In genomic region chr1:204337583-204337982, GRCh38 we compare ENCODE assay signal across 18 cellular contexts. TPM values are rescaled to one million over a fixed set of nuclear protein-coding genes. Genes with fewer than 3 reads are reported as not detected.
DNase-seq lines count a peak whose midpoint lies in the region; ATAC-seq and TF ChIP-seq lines count a peak whose summit lies in the region.
"Had no signal": no experiment of that assay in that cellular context is flagged by ENCODE, and none has a peak within 500 bp of the region (broad histone marks: within the 10 kb centered on the region; RNA-seq: fewer than 3 reads in every experiment).

No MANE protein-coding gene starts in this region.

- no peak overlapping the region for H3K4ac ChIP-seq in IMR-90 (ENCODE audit: low read depth, low read length)

- peak overlapping the region; percentile 56; the same call in 1 of the 2 replicates for H2AK5ac ChIP-seq in IMR-90 (ENCODE audit: low read depth, low read length)

- no peak overlapping the region for H2AK9ac ChIP-seq in IMR-90 (replicated peaks; ENCODE audit: low read depth, low read length, poor library complexity)

- peaks cover 27% of the 10 kb centered on the region for H3F3A ChIP-seq in GM23248 (ENCODE audit: insufficient read depth)

- no peak overlapping the region for H3K56ac ChIP-seq in IMR-90 (ENCODE audit: extremely low read depth, insufficient read depth, low read length)

- H3K9me2 ChIP-seq in GM23248 (ENCODE audit: insufficient read depth), result no peaks in the 10 kb centered on the region

- H2AFZ ChIP-seq in GM23248 (peak overlapping the region; percentile 88), IMR-90 (replicated peaks; ENCODE audit: low read length, poor library complexity) (no peak overlapping the region)

- H2BK20ac ChIP-seq in IMR-90 (ENCODE audit: low read depth, low read length), result no peak overlapping the region

- peak overlapping the region; percentile 80 for H3K4me2 ChIP-seq in GM23248 (ENCODE audit: unreplicated experiment)
- no peak overlapping the region for H3K4me2 ChIP-seq in IMR-90 (ENCODE audit: low read depth, low read length)

- H3K27ac ChIP-seq in GM23248 (peak overlapping the region; percentile 83), IMR-90 (ENCODE audit: insufficient read depth, low read length) (no peak overlapping the region), mucosa of rectum (ENCODE audit: low read depth in 2 of 2, low read length in 2 of 2) (peak overlapping the region; percentile 83 to 85)
- H3K27ac ChIP-seq: C4-2B had no signal

- no peak overlapping the region for H3K23ac ChIP-seq in IMR-90 (ENCODE audit: low read depth, low read length)

- H3K9ac ChIP-seq in GM23248, result peak overlapping the region; percentile 78
- H3K9ac ChIP-seq in IMR-90 (ENCODE audit: low read depth, low read length), result no peak overlapping the region
- no peak overlapping the region for H3K9ac ChIP-seq in mucosa of rectum (ENCODE audit: low read depth in 1 of 2, low read length in 2 of 2)

- H2BK15ac ChIP-seq in IMR-90 (ENCODE audit: low read depth, low read length), result no peak overlapping the region

- no peak overlapping the region for H4K8ac ChIP-seq in IMR-90 (ENCODE audit: low read depth in 2 of 2, low read length in 2 of 2)

- H2BK5ac ChIP-seq in IMR-90 (ENCODE audit: low read depth, low read length, poor library complexity, severe bottlenecking), result no peak overlapping the region

- H3K18ac ChIP-seq in IMR-90 (ENCODE audit: low read depth, low read length), result no peak overlapping the region

- H3K4me3 ChIP-seq in GM23248 (peak overlapping the region; percentile 69), IMR-90 (ENCODE audit: insufficient read depth, low read depth, low read length) (no peak overlapping the region), fibroblast of the aortic adventitia (ENCODE audit: low read depth, low read length) (no peak overlapping the region), mucosa of rectum (ENCODE audit: low read length in 2 of 2) (no peak overlapping the region)

- no peaks in the 10 kb centered on the region for H3K36me3 ChIP-seq in GM23248 (ENCODE audit: low read depth)
- no peaks in the 10 kb centered on the region for H3K36me3 ChIP-seq in IMR-90 (ENCODE audit: control insufficient read depth, insufficient read depth, low read length)
- H3K36me3 ChIP-seq in mucosa of rectum (ENCODE audit: control insufficient read depth in 2 of 2, insufficient read depth in 2 of 2, low read length in 2 of 2), result no peaks in the 10 kb centered on the region

- H3K79me2 ChIP-seq in GM23248 (ENCODE audit: insufficient read depth), result peaks cover 16% of the 10 kb centered on the region; the same call in 1 of the 2 replicates

- H3K79me1 ChIP-seq in IMR-90 (ENCODE audit: low read depth in 1 of 2, low read length in 2 of 2), result no peaks in the 10 kb centered on the region

- no peaks in the 10 kb centered on the region for H3K27me3 ChIP-seq in GM23248 (replicated peaks; ENCODE audit: insufficient read depth)
- H3K27me3 ChIP-seq in IMR-90 (ENCODE audit: control insufficient read depth, insufficient read depth, low read length), result no peaks in the 10 kb centered on the region
- no peaks in the 10 kb centered on the region for H3K27me3 ChIP-seq in mucosa of rectum (ENCODE audit: control insufficient read depth in 2 of 2, insufficient read depth in 2 of 2, low read length in 2 of 2)

- H2BK120ac ChIP-seq in IMR-90 (ENCODE audit: low read depth, low read length), result no peak overlapping the region

- POLR2A ChIA-PET in IMR-90 (lab: Charles Lee; ENCODE audit: unreplicated experiment), result no interaction called here

- H3K9me1 ChIP-seq in IMR-90 (ENCODE audit: insufficient read depth, low read length), result peaks cover 20% of the 10 kb centered on the region; the same call in 1 of the 2 replicates

- intact Hi-C loops in IMR-90 (cut with micrococcal nuclease), result no loop called here

- BruUV-seq in IMR-90 (replicated peaks; lab: Mats Ljungman, UMichigan), result no TSS peak

- DNase-seq in GM23248 (peak; percentile 90), IMR-90 (no peak), fibroblast of the aortic adventitia (ENCODE audit: low read depth) (peak; percentile 45), OCI-M2 (lab: John Stamatoyannopoulos, UW; ENCODE audit: unreplicated experiment) (no peak), SKM-1 (lab: John Stamatoyannopoulos, UW; ENCODE audit: unreplicated experiment) (no peak)
- DNase-seq: NCI-H1105, NCI-H146, NCI-H2029, NCI-H345, NCI-H524, NCI-H82 had no signal

- 13 to 16% methylated on average over 6 of the region's 6 CpGs for WGBS in GM23248 (ENCODE audit: low coverage in 1 of 2, low lambda C conversion rate in 2 of 2, missing lambda C conversion rate in 2 of 2), 2 experiments
- 80% methylated on average over 2 of the region's 6 CpGs; no CpG with 5 or more reads in 1 of the 2 experiments for WGBS in IMR-90 (ENCODE audit: extremely low coverage in 2 of 2, insufficient read length in 1 of 2), 2 experiments

- H3K9me3 ChIP-seq in GM23248 (ENCODE audit: low read depth), result no peaks in the 10 kb centered on the region
- no peaks in the 10 kb centered on the region for H3K9me3 ChIP-seq in IMR-90 (ENCODE audit: control insufficient read depth, insufficient read depth, low read length)
- H3K9me3 ChIP-seq in mucosa of rectum (ENCODE audit: control insufficient read depth in 2 of 2, low read length in 2 of 2), result no peaks in the 10 kb centered on the region

- no peak for TF ChIP-seq POLR2A in IMR-90 (IDR thresholded peaks at IDR 0.05; ENCODE audit: low read depth, low read length)

- H3K4me1 ChIP-seq in GM23248 (ENCODE audit: insufficient read depth) (peaks cover 41% of the 10 kb centered on the region), IMR-90 (ENCODE audit: control insufficient read depth, insufficient read depth, low read length) (peaks cover 51% of the 10 kb centered on the region), mucosa of rectum (ENCODE audit: control insufficient read depth in 2 of 2, insufficient read depth in 2 of 2, low read length in 2 of 2) (peaks cover 62 to 90% of the 10 kb centered on the region in 2 donors)

- no peak overlapping the region for H3K14ac ChIP-seq in IMR-90 (replicated peaks; ENCODE audit: low read depth, low read length)

- TF ChIP-seq CTCF in IMR-90 (conservative IDR thresholded peaks at IDR 0.05; ENCODE audit: low read depth, low read length) (no peak), fibroblast of the aortic adventitia (IDR thresholded peaks at IDR 0.05; ENCODE audit: insufficient read depth, low read length) (no peak)

- no peak for ATAC-seq in IMR-90 (ENCODE audit: low read depth)
- ATAC-seq in HG03520 (IDR thresholded peaks at IDR 0.05; ENCODE audit: unreplicated experiment), result no peak
- no peak for ATAC-seq in HG03432 (IDR thresholded peaks at IDR 0.05; ENCODE audit: unreplicated experiment)
- ATAC-seq: HepG2 had no signal

- dilution Hi-C loops in IMR-90 (cut with HindIII; ENCODE audit: low sequenced_read_pairs, unreplicated experiment), result no loop called here

- in situ Hi-C loops in GM23248 (cut with MboI), result no loop called here
- in situ Hi-C loops in IMR-90 (cut with MboI; ENCODE audit: low sequenced_read_pairs), result no loop called here

- CTCF ChIA-PET in IMR-90 (lab: Yijun Ruan, JAX), result interaction anchor here (0.9 kb wide), 1 partner anchor 21 kb away, joined by 3 read pairs; no protein-coding TSS in a partner anchor

- no peak for TF ChIP-seq RAD21 in IMR-90 (IDR thresholded peaks at IDR 0.05; ENCODE audit: low read length)

- no peaks in the 10 kb centered on the region for H4K20me1 ChIP-seq in GM23248 (ENCODE audit: insufficient read depth)
- H4K20me1 ChIP-seq in IMR-90 (ENCODE audit: insufficient read depth, low read length), result no peaks in the 10 kb centered on the region

- no peak overlapping the region for H4K5ac ChIP-seq in IMR-90 (ENCODE audit: low read depth, low read length)

- peak overlapping the region; percentile 18; the same call in 1 of the 2 replicates for H4K91ac ChIP-seq in IMR-90 (ENCODE audit: insufficient read depth, low read depth, low read length)

TF ChIP-seq in IMR-90, 13 proteins besides CTCF, POLR2A, EP300 and RAD21:
- TF ChIP-seq MAZ (IDR thresholded peaks at IDR 0.05; ENCODE audit: borderline replicate concordance, low read depth, low read length) (no peak), CEBPB (IDR thresholded peaks at IDR 0.05; ENCODE audit: low read depth, low read length) (no peak), NFE2L2 (IDR thresholded peaks at IDR 0.05; ENCODE audit: low read depth, low read length) (no peak), FOS (IDR thresholded peaks at IDR 0.05; ENCODE audit: low read depth, low read length) (no peak), CHD1 (IDR thresholded peaks at IDR 0.05; ENCODE audit: low read depth, low read length) (no peak), MAFK (IDR thresholded peaks at IDR 0.05; ENCODE audit: low read depth, low read length) (no peak), RCOR1 (IDR thresholded peaks at IDR 0.05; ENCODE audit: insufficient replicate concordance, low read length) (no peak), USF2 (IDR thresholded peaks at IDR 0.05; ENCODE audit: low read depth, low read length) (no peak), SMC3 (IDR thresholded peaks at IDR 0.05; ENCODE audit: low read depth, low read length) (no peak), BHLHE40 (IDR thresholded peaks at IDR 0.05; ENCODE audit: low read depth, low read length) (no peak)
TF ChIP-seq in IMR-90: peak in this region for 0.

RNA-seq across cellular contexts. Expression of gene PLEKHA6, which starts 22.1 kb away (rescaled TPM):
- 7.3 and 8.3 TPM in 2 replicates for total RNA-seq in GM23248 (2014; rRNA removed; shearing (Covaris generic))
- polyA plus RNA-seq in GM23248 (2016; fragmentation: Nextera tagmentation; extraction: Ambion mirVana) (4.5 and 5.5 TPM in 2 replicates), IMR-90 (2012; rRNA removed) (19.9 and 20.6 TPM in 2 replicates)
- total RNA-seq in IMR-90 (2012; rRNA removed) (5.0 and 8.2 TPM in 2 replicates), fibroblast of the aortic adventitia (ENCODE audit: low replicate concordance) (3.6 and 5.1 TPM in 2 replicates)
- 10.7 and 13.6 TPM in 2 replicates for polyA plus RNA-seq in IMR-90 (2012; cell fraction: cytosol; rRNA removed)
- polyA plus RNA-seq in IMR-90 (2012; cell fraction: nucleus; rRNA removed; ENCODE audit: low replicate concordance), result 59.8 and 70.3 TPM in 2 replicates
- total RNA-seq: OCI-LY7, SK-MEL-5 had no signal

Comparison
In these comparisons a context has a peak if more than half of its experiments do, and no peak if none do; other contexts are left out.
1. DNase-seq: peak in GM23248 (single experiment) and fibroblast of the aortic adventitia (single experiment); none in IMR-90 (single experiment), OCI-M2 (single experiment) and SKM-1 (single experiment).